Comparison of ENCODE assay signal across 8 cellular contexts in genomic region chr16:87765776-87766484, GRCh38.
DNase-seq lines count a peak whose midpoint lies in the region; ATAC-seq and TF ChIP-seq lines count a peak whose summit lies in the region.

KLHDC4 (minus strand) TSS chr16:87765986; CDS start chr16:87765890, 96 bp downstream.

- TF ChIP-seq EP300 in Ishikawa (IDR thresholded peaks at IDR 0.05; ENCODE audit: borderline replicate concordance): no peak

- H3K27ac Mint-ChIP-seq in nephron progenitor cell: peak within 1 kb of the TSS; percentile 99
- peak within 1 kb of the TSS; percentile 93 for H3K27ac Mint-ChIP-seq in stimulated activated naive CD8-positive, alpha-beta T cell treated with anti-CD3 and anti-CD28 coated beads, Interleukin-15, Interleukin-2, amounts not matched to agents 100 ng/mL and 50 ng/mL, for 24 hours

- DNase-seq in D341Med (ENCODE audit: low spot score) (peak; percentile 92), SIG-M5 (lab: John Stamatoyannopoulos, UW) (peak; percentile 42), fibroblast of the conjunctiva (ENCODE audit: low read depth) (peak; percentile 57), nephron progenitor cell (peak; percentile 86)
- DNase-seq in activated effector memory CD4-positive, alpha-beta T cell treated with anti-CD3 and anti-CD28 coated beads, Interleukin-2, amount 50 U/mL, for 16 hours: peak; percentile 97

- H3K27me3 Mint-ChIP-seq in nephron progenitor cell (ENCODE audit: low read depth, poor library complexity): peaks cover 7% of the 10 kb centered on the region
- no peaks in the 10 kb centered on the region for H3K27me3 Mint-ChIP-seq in stimulated activated naive CD8-positive, alpha-beta T cell treated with anti-CD3 and anti-CD28 coated beads, Interleukin-15, Interleukin-2, amounts not matched to agents 100 ng/mL and 50 ng/mL, for 24 hours

- H3K9me3 Mint-ChIP-seq in nephron progenitor cell: no peaks in the 10 kb centered on the region
- no peaks in the 10 kb centered on the region for H3K9me3 Mint-ChIP-seq in stimulated activated naive CD8-positive, alpha-beta T cell treated with anti-CD3 and anti-CD28 coated beads, Interleukin-15, Interleukin-2, amounts not matched to agents 100 ng/mL and 50 ng/mL, for 24 hours

- peaks cover 21% of the 10 kb centered on the region for H3K4me1 Mint-ChIP-seq in nephron progenitor cell
- H3K4me1 Mint-ChIP-seq in stimulated activated naive CD8-positive, alpha-beta T cell treated with anti-CD3 and anti-CD28 coated beads, Interleukin-15, Interleukin-2, amounts not matched to agents 100 ng/mL and 50 ng/mL, for 24 hours (ENCODE audit: low read depth): peaks cover 37% of the 10 kb centered on the region

- no peak for TF ChIP-seq RAD21 in Ishikawa (IDR thresholded peaks at IDR 0.05; ENCODE audit: low read depth)

- H3K4me3 Mint-ChIP-seq in nephron progenitor cell: peak within 1 kb of the TSS; percentile 100
- H3K4me3 Mint-ChIP-seq in stimulated activated naive CD8-positive, alpha-beta T cell treated with anti-CD3 and anti-CD28 coated beads, Interleukin-15, Interleukin-2, amounts not matched to agents 100 ng/mL and 50 ng/mL, for 24 hours: peak within 1 kb of the TSS; percentile 93

- TF ChIP-seq CTCF in nephron progenitor cell (IDR thresholded peaks at IDR 0.05): no peak

- peaks cover 6% of the 10 kb centered on the region for H3K36me3 Mint-ChIP-seq in nephron progenitor cell (ENCODE audit: low read depth)
- H3K36me3 Mint-ChIP-seq in stimulated activated naive CD8-positive, alpha-beta T cell treated with anti-CD3 and anti-CD28 coated beads, Interleukin-15, Interleukin-2, amounts not matched to agents 100 ng/mL and 50 ng/mL, for 24 hours (ENCODE audit: low read depth): peaks cover 29% of the 10 kb centered on the region

- ATAC-seq in GM21447 (IDR thresholded peaks at IDR 0.05; ENCODE audit: unreplicated experiment): peak; percentile 81

TF ChIP-seq in Ishikawa, 13 proteins besides CTCF, POLR2A, EP300 and RAD21:
- TF ChIP-seq YY1 (IDR thresholded peaks at IDR 0.05; ENCODE audit: low read depth) (peak; percentile 77), TCF12 (IDR thresholded peaks at IDR 0.05; ENCODE audit: low read depth) (peak; percentile 72; the same call in 1 of the 2 replicates), EGR1 (IDR thresholded peaks at IDR 0.05) (no peak), NFIC (IDR thresholded peaks at IDR 0.05) (no peak), TEAD4 (IDR thresholded peaks at IDR 0.05) (no peak), FOXM1 (IDR thresholded peaks at IDR 0.05; ENCODE audit: borderline replicate concordance, low read depth) (no peak), MAX (IDR thresholded peaks at IDR 0.05) (peak; percentile 79), CREB1 (IDR thresholded peaks at IDR 0.05; ENCODE audit: low read depth) (peak; percentile 95), ZBTB7A (IDR thresholded peaks at IDR 0.05; ENCODE audit: low read depth) (no peak), CEBPB (IDR thresholded peaks at IDR 0.05) (no peak), TAF1 (IDR thresholded peaks at IDR 0.05; ENCODE audit: low read depth) (peak; percentile 93), REST (IDR thresholded peaks at IDR 0.05; ENCODE audit: low read depth) (no peak)
- TF ChIP-seq, protein P1, sequence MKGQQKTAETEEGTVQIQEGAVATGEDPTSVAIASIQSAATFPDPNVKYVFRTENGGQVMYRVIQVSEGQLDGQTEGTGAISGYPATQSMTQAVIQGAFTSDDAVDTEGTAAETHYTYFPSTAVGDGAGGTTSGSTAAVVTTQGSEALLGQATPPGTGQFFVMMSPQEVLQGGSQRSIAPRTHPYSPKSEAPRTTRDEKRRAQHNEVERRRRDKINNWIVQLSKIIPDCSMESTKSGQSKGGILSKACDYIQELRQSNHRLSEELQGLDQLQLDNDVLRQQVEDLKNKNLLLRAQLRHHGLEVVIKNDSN (IDR thresholded peaks at IDR 0.05): peak; percentile 32; the same call in 1 of the 2 replicates
TF ChIP-seq in Ishikawa: peak in this region for 6.

Comparison
In these comparisons a context has a peak if more than half of its experiments do, and no peak if none do; other contexts are left out.
1. Peak in every context shown above with its lines: DNase-seq and ATAC-seq.
2. DNase-seq: peak in every context shown above with its lines; median percentile 97 in activated effector memory CD4-positive, alpha-beta T cell treated with anti-CD3 and anti-CD28 coated beads, Interleukin-2, amount 50 U/mL, for 16 hours; 92 in D341Med; 86 in nephron progenitor cell; 57 in fibroblast of the conjunctiva; 42 in SIG-M5.